In the genomic region with DNA sequence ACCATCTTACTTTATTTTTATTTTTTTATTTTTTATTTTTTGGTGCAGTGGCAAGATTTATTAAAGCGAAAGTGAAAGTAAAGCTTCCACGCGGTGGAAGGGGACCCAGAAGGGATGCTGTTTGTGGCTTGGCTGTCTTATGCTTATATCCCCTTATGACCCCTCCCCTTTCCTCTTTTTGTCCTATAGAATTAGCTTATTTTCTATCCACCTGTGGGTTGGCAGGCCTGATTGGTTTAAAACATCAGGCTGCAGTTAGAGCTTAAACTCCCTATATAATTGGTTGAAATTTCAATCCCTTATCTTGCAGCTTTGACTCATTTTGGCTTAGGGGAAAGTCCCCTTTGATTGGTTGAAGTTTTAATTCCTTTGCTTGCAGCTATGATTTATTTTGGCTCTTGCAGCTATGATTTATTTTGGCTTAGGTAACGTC, we compare ENCODE assay signal across 1 cellular context.
TF ChIP-seq lines count a peak whose summit lies in the region.

No MANE protein-coding gene starts in this region.

TF ChIP-seq in HCT116, 20 proteins besides CTCF, POLR2A, EP300 and RAD21:
- no peak for TF ChIP-seq YY1 (IDR thresholded peaks at IDR 0.05; ENCODE audit: extremely low read depth, insufficient replicate concordance, low read depth, low read length)
- TF ChIP-seq CEBPB (IDR thresholded peaks at IDR 0.05; ENCODE audit: low read depth) = no peak
- no peak for TF ChIP-seq EZH2phosphoT487 (IDR thresholded peaks at IDR 0.05; ENCODE audit: borderline replicate concordance)
